18 cellular contexts compared by ENCODE assay signal in the genomic region with DNA sequence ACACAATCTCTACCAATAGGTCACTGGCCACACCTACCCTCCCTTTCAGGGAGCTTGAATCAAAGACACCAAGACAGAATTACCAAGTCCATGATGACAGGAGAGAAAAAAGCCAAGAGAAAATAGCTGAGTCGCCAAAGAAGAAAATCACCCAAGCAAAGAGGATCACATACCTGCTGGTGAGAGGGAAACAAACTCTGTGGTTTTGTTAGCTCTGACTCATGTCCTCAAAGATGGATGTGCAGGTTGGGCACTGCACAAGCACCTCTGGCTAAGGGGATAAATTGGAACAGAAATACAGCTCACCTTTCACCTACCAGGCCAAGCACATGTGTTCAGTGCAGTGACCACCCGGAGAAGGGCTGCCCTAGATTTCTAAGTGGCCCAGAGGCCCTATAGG.
A peak's percentile ranks its signal among the peaks of the same experiment; 100 is the strongest.
DNase-seq lines count a peak whose midpoint lies in the region; ATAC-seq and TF ChIP-seq lines count a peak whose summit lies in the region.
"Had no signal": no experiment of that assay in that cellular context is flagged by ENCODE, and none has a peak within 500 bp of the region (broad histone marks: within the 10 kb centered on the region; RNA-seq: fewer than 3 reads in every experiment).

No MANE protein-coding gene starts in this region.

- CTCF ChIA-PET in Calu3 (lab: Charles Lee), result interaction anchor here (0.6 kb wide), 1 partner anchor 1290 kb away, joined by 7 read pairs; no protein-coding TSS in a partner anchor
- CTCF ChIA-PET in Panc1 (lab: Charles Lee), result no interaction called here

- POLR2A ChIA-PET in Panc1 (lab: Charles Lee), result no interaction called here

- H3K4me1 Mint-ChIP-seq in Calu3 (ENCODE audit: low read depth, unreplicated experiment), result peaks cover 8% of the 10 kb centered on the region
- H3K4me1 Mint-ChIP-seq in GM23338, result peaks cover 3% of the 10 kb centered on the region; the same call in 1 of the 3 replicates
- H3K4me1 Mint-ChIP-seq: activated CD4-positive, alpha-beta T cell treated with anti-CD3 and anti-CD28 coated beads for 36 hours; CD4-positive, CD25-positive, alpha-beta regulatory T cell; stimulated activated memory B cell treated with anti-CD40 and anti-IgM and Interleukin-4, amounts not matched to agents 10 μg/mL and 1 μg/mL and 100 μg/mL, for 72 hours had no signal

- no peaks in the 10 kb centered on the region for H3K9me3 ChIP-seq in Panc1 (ENCODE audit: control insufficient read depth, insufficient read depth, low read depth, low read length)
- H3K9me3 ChIP-seq in left lung, result peaks cover 0 to 2% of the 10 kb centered on the region in 2 donors
- H3K9me3 ChIP-seq: ascending aorta, prostate gland, transverse colon had no signal

- H3K27me3 ChIP-seq in GM23338 (ENCODE audit: insufficient read depth) (no peaks in the 10 kb centered on the region), Panc1 (ENCODE audit: control insufficient read depth, insufficient read depth, low read length) (no peaks in the 10 kb centered on the region), foreskin keratinocyte (no peaks in the 10 kb centered on the region), left lung (no peaks in the 10 kb centered on the region)
- H3K27me3 ChIP-seq: ascending aorta, transverse colon had no signal

- DNase-seq in Calu3 (peak; percentile 12), GM23338 (ENCODE audit: low spot score) (no peak), Panc1 (ENCODE audit: low read depth, low spot score) (no peak), foreskin keratinocyte (peak; percentile 61 to 82), iPS-NIHi11 (ENCODE audit: low spot score) (no peak), left lung (no peak)
- DNase-seq in NK-92 treated with Interleukin-12 subunit alpha and Interleukin-12 subunit beta, amount 100 ng/mL, for 24 hours (lab: John Stamatoyannopoulos, UW), result no peak
- DNase-seq: activated CD4-positive, alpha-beta T cell treated with anti-CD3 and anti-CD28 coated beads for 36 hours; CD4-positive, CD25-positive, alpha-beta regulatory T cell; DMS79 treated with DMSO at 0.1 percent for 48 hours; mesenchymal stem cell; T1000; transverse colon had no signal

- ATAC-seq in GM23338 (no peak), Panc1 (peak; percentile 72), foreskin keratinocyte (peak; percentile 98), HG03520 (IDR thresholded peaks at IDR 0.05; ENCODE audit: unreplicated experiment) (no peak), left lung (no peak)
- ATAC-seq: activated CD4-positive, alpha-beta T cell treated with anti-CD3 and anti-CD28 coated beads for 36 hours; natural killer cell treated with Interleukin-12 subunit alpha and Interleukin-12 subunit beta and Interleukin-15 and Interleukin-18, amount 100 ng/mL, for 72 hours; stimulated activated memory B cell treated with anti-CD40 and anti-IgM and Interleukin-4, amounts not matched to agents 10 μg/mL and 1 μg/mL and 100 μg/mL, for 72 hours had no signal

- BruUV-seq in Calu3 (replicated peaks; lab: Mats Ljungman, UMichigan) (no TSS peak), Panc1 (replicated peaks; lab: Mats Ljungman, UMichigan) (no TSS peak)

- H3K36me3 Mint-ChIP-seq in Calu3 (ENCODE audit: insufficient read depth, unreplicated experiment) (no peaks in the 10 kb centered on the region), GM23338 (ENCODE audit: low read depth) (no peaks in the 10 kb centered on the region)
- H3K36me3 Mint-ChIP-seq: CD4-positive, CD25-positive, alpha-beta regulatory T cell; natural killer cell treated with Interleukin-12 subunit alpha and Interleukin-12 subunit beta and Interleukin-15 and Interleukin-18, amount 100 ng/mL, for 72 hours; stimulated activated memory B cell treated with anti-CD40 and anti-IgM and Interleukin-4, amounts not matched to agents 10 μg/mL and 1 μg/mL and 100 μg/mL, for 72 hours had no signal

- no peaks in the 10 kb centered on the region for H3F3A ChIP-seq in GM23338 (replicated peaks; ENCODE audit: low read depth)

- no peak overlapping the region for H3K4me3 ChIP-seq in GM23338
- H3K4me3 ChIP-seq in Panc1 (ENCODE audit: low read depth in 2 of 2, low read length in 2 of 2), result no peak overlapping the region
- no peak overlapping the region for H3K4me3 ChIP-seq in left lung
- H3K4me3 ChIP-seq: ascending aorta, prostate gland, transverse colon had no signal

- in situ Hi-C loops in Panc1 (cut with HindIII; ENCODE audit: low pct_unique_long_range_greater_than_20kb, low sequenced_read_pairs), result no loop called here

- peak overlapping the region; percentile 59; the same call in 1 of the 2 replicates for H2AFZ ChIP-seq in GM23338

- H3K4me3 Mint-ChIP-seq in Calu3 (ENCODE audit: low read depth, unreplicated experiment), result no peak overlapping the region
- no peak overlapping the region for H3K4me3 Mint-ChIP-seq in GM23338
- H3K4me3 Mint-ChIP-seq: activated CD4-positive, alpha-beta T cell treated with anti-CD3 and anti-CD28 coated beads for 36 hours; CD4-positive, CD25-positive, alpha-beta regulatory T cell; natural killer cell treated with Interleukin-12 subunit alpha and Interleukin-12 subunit beta and Interleukin-15 and Interleukin-18, amount 100 ng/mL, for 72 hours; stimulated activated memory B cell treated with anti-CD40 and anti-IgM and Interleukin-4, amounts not matched to agents 10 μg/mL and 1 μg/mL and 100 μg/mL, for 72 hours had no signal

- no peaks in the 10 kb centered on the region for H3K4me1 ChIP-seq in GM23338 (ENCODE audit: insufficient read depth)
- H3K4me1 ChIP-seq in Panc1 (ENCODE audit: control insufficient read depth, insufficient read depth, low read length), result 0 out of 2 replicates have a peak, but pooled peaks cover 6% of the 10 kb centered on the region
- peaks cover 15% of the 10 kb centered on the region for H3K4me1 ChIP-seq in foreskin keratinocyte
- no peaks in the 10 kb centered on the region for H3K4me1 ChIP-seq in left lung
- H3K4me1 ChIP-seq: ascending aorta, prostate gland, transverse colon had no signal

- H3K9me3 Mint-ChIP-seq in Calu3 (ENCODE audit: low read depth, unreplicated experiment), result no peaks in the 10 kb centered on the region
- H3K9me3 Mint-ChIP-seq in GM23338, result no peaks in the 10 kb centered on the region

- H3K36me3 ChIP-seq in GM23338 (ENCODE audit: insufficient read depth), result no peaks in the 10 kb centered on the region
- no peaks in the 10 kb centered on the region for H3K36me3 ChIP-seq in Panc1 (ENCODE audit: control insufficient read depth, insufficient read depth, low read length)
- no peaks in the 10 kb centered on the region for H3K36me3 ChIP-seq in left lung
- H3K36me3 ChIP-seq: ascending aorta, prostate gland, transverse colon had no signal

- H3K27ac Mint-ChIP-seq in Calu3 (ENCODE audit: unreplicated experiment) (no peak overlapping the region), GM23338 (no peak overlapping the region)
- H3K27ac Mint-ChIP-seq: activated CD4-positive, alpha-beta T cell treated with anti-CD3 and anti-CD28 coated beads for 36 hours; CD4-positive, CD25-positive, alpha-beta regulatory T cell; natural killer cell treated with Interleukin-12 subunit alpha and Interleukin-12 subunit beta and Interleukin-15 and Interleukin-18, amount 100 ng/mL, for 72 hours; stimulated activated memory B cell treated with anti-CD40 and anti-IgM and Interleukin-4, amounts not matched to agents 10 μg/mL and 1 μg/mL and 100 μg/mL, for 72 hours had no signal

- TF ChIP-seq CTCF in Calu3 (IDR thresholded peaks at IDR 0.05; ENCODE audit: unreplicated experiment) (no peak), GM23338 (conservative IDR thresholded peaks at IDR 0.05; ENCODE audit: low read depth in 2 of 2) (no peak), Panc1 (IDR thresholded peaks at IDR 0.05) (no peak), foreskin keratinocyte (conservative IDR thresholded peaks at IDR 0.05) (peak; percentile 3), left lung (IDR thresholded peaks at IDR 0.05) (no peak)

- H3K27ac ChIP-seq in GM23338 (ENCODE audit: low read depth) (no peak overlapping the region), Panc1 (ENCODE audit: low read length) (peak overlapping the region; percentile 25; the same call in 1 of the 2 replicates), foreskin keratinocyte (no peak overlapping the region), left lung (no peak overlapping the region)
- H3K27ac ChIP-seq: ascending aorta, prostate gland, transverse colon had no signal

- intact Hi-C loops in Calu3 (cut with micrococcal nuclease; ENCODE audit: unreplicated experiment), result no loop called here
- intact Hi-C loops in Panc1 (cut with micrococcal nuclease; ENCODE audit: unreplicated experiment), result no loop called here
- intact Hi-C loops in left lung (cut with DNase I), result no loop called here

- no peaks in the 10 kb centered on the region for H3K9me2 ChIP-seq in GM23338 (ENCODE audit: insufficient read depth)

- no peaks in the 10 kb centered on the region for H4K20me1 ChIP-seq in GM23338 (replicated peaks; ENCODE audit: insufficient read depth)

- no peaks in the 10 kb centered on the region for H3K79me2 ChIP-seq in GM23338 (replicated peaks; ENCODE audit: insufficient read depth)

- H3K27me3 Mint-ChIP-seq in Calu3 (ENCODE audit: unreplicated experiment) (no peaks in the 10 kb centered on the region), GM23338 (ENCODE audit: insufficient read depth, low read depth, poor library complexity) (peaks cover 1% of the 10 kb centered on the region)
- H3K27me3 Mint-ChIP-seq: natural killer cell treated with Interleukin-12 subunit alpha and Interleukin-12 subunit beta and Interleukin-15 and Interleukin-18, amount 100 ng/mL, for 72 hours; stimulated activated memory B cell treated with anti-CD40 and anti-IgM and Interleukin-4, amounts not matched to agents 10 μg/mL and 1 μg/mL and 100 μg/mL, for 72 hours had no signal

- H3K4me2 ChIP-seq in GM23338, result no peak overlapping the region

TF ChIP-seq in GM23338, 12 proteins besides CTCF, POLR2A, EP300 and RAD21 (continues in another document):
- TF ChIP-seq ZNF331 (CRISPR knock-in tag; IDR thresholded peaks at IDR 0.05; ENCODE audit: low read depth) (no peak), JUNB (IDR thresholded peaks at IDR 0.05; ENCODE audit: unreplicated experiment) (no peak), STAT1 (IDR thresholded peaks at IDR 0.05; ENCODE audit: unreplicated experiment) (no peak), POLR2AphosphoS5 (IDR thresholded peaks at IDR 0.05; ENCODE audit: low read depth) (no peak), NANOG (IDR thresholded peaks at IDR 0.05; ENCODE audit: borderline replicate concordance) (no peak), EZH2phosphoT487 (IDR thresholded peaks at IDR 0.05; ENCODE audit: unreplicated experiment) (no peak), ZNF114 (CRISPR knock-in tag; IDR thresholded peaks at IDR 0.05) (no peak), CREB1 (CRISPR knock-in tag; IDR thresholded peaks at IDR 0.05; ENCODE audit: low read depth) (no peak)

Comparison
In these comparisons a context has a peak if more than half of its experiments do, and no peak if none do; other contexts are left out.
1. DNase-seq: peak in Calu3 (single experiment) and foreskin keratinocyte (2 of 2); none in GM23338 (single experiment), Panc1 (single experiment), iPS-NIHi11 (single experiment), NK-92 treated with Interleukin-12 subunit alpha and Interleukin-12 subunit beta, amount 100 ng/mL, for 24 hours (single experiment) and left lung (0 of 2).
2. ATAC-seq: peak in Panc1 (single experiment) and foreskin keratinocyte (single experiment); none in GM23338 (single experiment), HG03520 (single experiment) and left lung (single experiment).